ENCODE assay signal across 9 cellular contexts in the genomic region with DNA sequence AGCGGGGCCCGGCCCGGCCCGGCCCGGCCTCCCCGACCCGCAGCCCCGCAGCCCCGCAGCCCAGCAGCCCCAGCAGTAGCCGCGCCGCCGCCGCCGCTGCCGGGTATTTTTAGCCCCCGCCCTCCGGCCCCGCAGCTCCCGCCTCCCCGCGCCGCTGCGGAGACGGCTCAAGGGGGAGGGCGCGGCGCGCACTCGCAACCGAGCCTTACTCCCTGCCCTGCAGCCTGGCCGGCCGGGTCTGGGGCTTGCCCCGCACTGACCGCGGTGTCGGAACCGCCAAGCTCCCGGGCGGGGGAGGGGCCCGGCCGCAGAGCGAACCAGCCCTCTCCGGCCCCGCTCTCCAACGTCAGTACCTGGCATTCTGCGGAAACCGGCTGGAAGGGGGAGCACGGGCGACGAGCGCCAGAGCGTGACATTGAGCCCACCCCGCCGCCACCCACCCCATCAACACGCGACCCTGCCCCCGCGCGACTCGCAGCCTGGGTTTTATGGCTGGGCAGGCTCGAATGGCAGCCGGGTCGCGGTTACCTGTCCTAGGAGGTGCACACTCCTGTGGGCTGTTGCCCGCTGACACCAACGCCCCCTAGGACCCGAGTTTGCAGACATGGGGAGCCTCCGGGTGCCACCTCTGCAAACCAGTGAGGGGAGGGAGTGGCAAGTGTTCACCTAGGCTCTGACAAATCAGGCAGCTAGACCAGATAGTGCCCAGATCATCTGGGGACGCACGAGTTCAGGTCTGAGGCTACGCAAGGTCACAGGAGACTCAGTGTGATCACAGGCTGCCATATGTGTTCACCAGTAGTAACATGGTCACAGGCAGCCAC. TPM values are rescaled to one million over a fixed set of nuclear protein-coding genes. Genes with fewer than 3 reads are reported as not detected.
DNase-seq lines count a peak whose midpoint lies in the region; ATAC-seq and TF ChIP-seq lines count a peak whose summit lies in the region.
"Had no signal": no experiment of that assay in that cellular context is flagged by ENCODE, and none has a peak within 500 bp of the region (broad histone marks: within the 10 kb centered on the region; RNA-seq: fewer than 3 reads in every experiment).

A gene with protein sequence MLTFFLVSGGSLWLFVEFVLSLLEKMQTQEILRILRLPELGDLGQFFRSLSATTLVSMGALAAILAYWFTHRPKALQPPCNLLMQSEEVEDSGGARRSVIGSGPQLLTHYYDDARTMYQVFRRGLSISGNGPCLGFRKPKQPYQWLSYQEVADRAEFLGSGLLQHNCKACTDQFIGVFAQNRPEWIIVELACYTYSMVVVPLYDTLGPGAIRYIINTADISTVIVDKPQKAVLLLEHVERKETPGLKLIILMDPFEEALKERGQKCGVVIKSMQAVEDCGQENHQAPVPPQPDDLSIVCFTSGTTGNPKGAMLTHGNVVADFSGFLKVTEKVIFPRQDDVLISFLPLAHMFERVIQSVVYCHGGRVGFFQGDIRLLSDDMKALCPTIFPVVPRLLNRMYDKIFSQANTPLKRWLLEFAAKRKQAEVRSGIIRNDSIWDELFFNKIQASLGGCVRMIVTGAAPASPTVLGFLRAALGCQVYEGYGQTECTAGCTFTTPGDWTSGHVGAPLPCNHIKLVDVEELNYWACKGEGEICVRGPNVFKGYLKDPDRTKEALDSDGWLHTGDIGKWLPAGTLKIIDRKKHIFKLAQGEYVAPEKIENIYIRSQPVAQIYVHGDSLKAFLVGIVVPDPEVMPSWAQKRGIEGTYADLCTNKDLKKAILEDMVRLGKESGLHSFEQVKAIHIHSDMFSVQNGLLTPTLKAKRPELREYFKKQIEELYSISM (minus strand): TSS at position 98 of the 824 bp plus-strand sequence. CDS start 105 bp downstream, outside the sequence.

- H4K20me1 ChIP-seq in fibroblast of lung (ENCODE audit: control insufficient read depth, extremely low read depth, insufficient read depth, low read length): no peaks in the 10 kb centered on the region

- H3K4me1 Mint-ChIP-seq in natural killer cell treated with Interleukin-12 subunit alpha and Interleukin-12 subunit beta and Interleukin-15 and Interleukin-18, amount 100 ng/mL, for 72 hours (ENCODE audit: low read depth in 2 of 2): peaks cover 19% of the 10 kb centered on the region in 2 donors

- no peaks in the 10 kb centered on the region for H3K36me3 Mint-ChIP-seq in natural killer cell treated with Interleukin-12 subunit alpha and Interleukin-12 subunit beta and Interleukin-15 and Interleukin-18, amount 100 ng/mL, for 72 hours

- no peak within 1 kb of the TSS for H3K27ac ChIP-seq in AG04450 (ENCODE audit: low read depth, low read length)
- no peak within 1 kb of the TSS for H3K27ac ChIP-seq in fibroblast of lung (ENCODE audit: insufficient read depth, low read length)
- no peak within 1 kb of the TSS for H3K27ac ChIP-seq in aorta (ENCODE audit: low read depth in 1 of 2, low read length in 2 of 2)
- H3K27ac ChIP-seq: epithelial cell of prostate had no signal

- TF ChIP-seq CTCF in AG04450 (IDR thresholded peaks at IDR 0.05; ENCODE audit: low read depth, low read length): no peak
- TF ChIP-seq CTCF in fibroblast of lung (conservative IDR thresholded peaks at IDR 0.05 in 1 of 2, IDR thresholded peaks at IDR 0.05 in 1 of 2; ENCODE audit: low read depth in 1 of 2, low read length in 2 of 2): no peak

- intact Hi-C loops in aorta (cut with DNase I): no loop called here

- H3K9me3 ChIP-seq in AG04450 (ENCODE audit: control insufficient read depth, insufficient read depth, low read length) (no peaks in the 10 kb centered on the region; the same call in 1 of the 2 replicates), fibroblast of lung (ENCODE audit: control insufficient read depth, insufficient read depth, low read depth, low read length) (no peaks in the 10 kb centered on the region), aorta (ENCODE audit: control insufficient read depth, low read length) (no peaks in the 10 kb centered on the region)

- H3K4me3 Mint-ChIP-seq in natural killer cell treated with Interleukin-12 subunit alpha and Interleukin-12 subunit beta and Interleukin-15 and Interleukin-18, amount 100 ng/mL, for 72 hours: peak within 1 kb of the TSS; percentile 62

- H3K36me3 ChIP-seq in fibroblast of lung (ENCODE audit: control insufficient read depth, insufficient read depth, low read length) (no peaks in the 10 kb centered on the region), aorta (ENCODE audit: control insufficient read depth in 1 of 2, insufficient read depth in 2 of 2, low read length in 1 of 2) (no peaks in the 10 kb centered on the region)

- CTCF ChIA-PET in AG04450 (lab: Charles Lee): interaction anchor here (1.0 to 7.2 kb wide), 2 partner anchors 423 to 424 kb away, joined by 3 to 179 read pairs; no protein-coding TSS in a partner anchor

- DNase-seq in AG04450 (ENCODE audit: low read depth, low spot score) (no peak), HuH-7.5 (ENCODE audit: low spot score) (peak; percentile 32), activated T-helper 1 cell treated with Interleukin-2 at 50 U/mL for 16 hours (ENCODE audit: low read depth) (peak; percentile 26), fibroblast of lung (ENCODE audit: low read depth in 2 of 2) (no peak), aorta (peak; percentile 49 to 82), UCSD-AML1 (lab: John Stamatoyannopoulos, UW; ENCODE audit: unreplicated experiment) (no peak)
- peak; percentile 67 for DNase-seq in natural killer cell treated with Interleukin-12 subunit alpha and Interleukin-12 subunit beta and Interleukin-15 and Interleukin-18, amount 100 ng/mL, for 72 hours (ENCODE audit: low spot score)

- no peak within 1 kb of the TSS for H2AFZ ChIP-seq in fibroblast of lung (ENCODE audit: low read length)

- H3K27me3 ChIP-seq in AG04450 (ENCODE audit: control insufficient read depth, insufficient read depth, low read length) (peaks cover 43% of the 10 kb centered on the region), fibroblast of lung (ENCODE audit: control insufficient read depth, insufficient read depth, low read length) (peaks cover 35% of the 10 kb centered on the region), aorta (ENCODE audit: control insufficient read depth in 1 of 2, insufficient read depth in 2 of 2, low read length in 1 of 2) (no peaks in the 10 kb centered on the region)

- H3K4me1 ChIP-seq in fibroblast of lung (ENCODE audit: control insufficient read depth, extremely low read depth, insufficient read depth, low read length) (no peaks in the 10 kb centered on the region), aorta (ENCODE audit: control insufficient read depth in 1 of 2, insufficient read depth in 2 of 2, low read length in 2 of 2) (no peaks in the 10 kb centered on the region)

- 3 to 4% methylated on average over 48 to 72 of the region's 72 CpGs for WGBS in aorta, 2 donors

- H3K79me2 ChIP-seq in fibroblast of lung (ENCODE audit: control insufficient read depth, insufficient read depth, low read length): no peaks in the 10 kb centered on the region

- ATAC-seq in natural killer cell treated with Interleukin-12 subunit alpha and Interleukin-12 subunit beta and Interleukin-15 and Interleukin-18, amount 100 ng/mL, for 72 hours: peak; percentile 64 to 72
- ATAC-seq in aorta (ENCODE audit: low FRiP score) (peak; percentile 8), HG02798 (IDR thresholded peaks at IDR 0.05; ENCODE audit: poor library complexity, unreplicated experiment) (no peak)

- peak within 1 kb of the TSS in 1 of 2 donors; percentile 25 for H3K27ac Mint-ChIP-seq in natural killer cell treated with Interleukin-12 subunit alpha and Interleukin-12 subunit beta and Interleukin-15 and Interleukin-18, amount 100 ng/mL, for 72 hours

- peaks cover 28 to 30% of the 10 kb centered on the region in 2 donors for H3K27me3 Mint-ChIP-seq in natural killer cell treated with Interleukin-12 subunit alpha and Interleukin-12 subunit beta and Interleukin-15 and Interleukin-18, amount 100 ng/mL, for 72 hours

- H3K4me2 ChIP-seq in fibroblast of lung (ENCODE audit: extremely low read depth, insufficient read depth, low read length): peak within 1 kb of the TSS; percentile 77

- H3K4me3 ChIP-seq in AG04450 (ENCODE audit: low read depth, low read length) (peak within 1 kb of the TSS; percentile 48), fibroblast of lung (replicated peaks in 1 of 4; ENCODE audit: control extremely low read depth in 1 of 4, insufficient read depth in 1 of 4, low read depth in 3 of 4, low read length in 4 of 4) (peak within 1 kb of the TSS; percentile 14 to 55 (median 30)), aorta (ENCODE audit: low read length in 2 of 2) (peak within 1 kb of the TSS; percentile 20 to 65)

- POLR2A ChIA-PET in AG04450 (lab: Yijun Ruan, JAX): interaction anchor here (0.6 kb wide), 1 partner anchor 9 kb away, joined by 4 read pairs; no protein-coding TSS in a partner anchor

- H3K9me3 Mint-ChIP-seq in natural killer cell treated with Interleukin-12 subunit alpha and Interleukin-12 subunit beta and Interleukin-15 and Interleukin-18, amount 100 ng/mL, for 72 hours: no peaks in the 10 kb centered on the region

- no peak within 1 kb of the TSS for H3K9ac ChIP-seq in fibroblast of lung (ENCODE audit: insufficient read depth, low read length)

RNA-seq across cellular contexts. Expression of the gene that starts here (rescaled TPM):
- polyA plus RNA-seq in AG04450 (2011; rRNA removed) (not detected in 2 replicates), fibroblast of lung (0.02 and 0.08 TPM in 2 replicates), aorta (under 1 TPM; 0.03 to 0.13 TPM)
- not detected in 2 replicates for polyA minus RNA-seq in AG04450 (2011; rRNA and poly(A)+ RNA removed)
- total RNA-seq in fibroblast of lung (0.26 and 0.33 TPM in 2 replicates), aorta (1 to 10 TPM in 1 of 2 donors, under 1 TPM in 1; 0.42 to 2.3 TPM)
- polyA plus RNA-seq in fibroblast of lung (2012): not detected in 2 replicates
- polyA minus RNA-seq in fibroblast of lung (ENCODE audit: low replicate concordance): not detected in 2 replicates
- total RNA-seq in natural killer cell treated with Interleukin-12 subunit alpha and Interleukin-12 subunit beta and Interleukin-15 and Interleukin-18, amount 100 ng/mL, for 72 hours: 1 to 10 TPM in 1 of 2 donors, under 1 TPM in 1; 0.67 to 1.5 TPM

Comparison
In these comparisons a context has a peak if more than half of its experiments do, and no peak if none do; other contexts are left out.
1. DNase-seq: peak in HuH-7.5 (single experiment), activated T-helper 1 cell treated with Interleukin-2 at 50 U/mL for 16 hours (single experiment), natural killer cell treated with Interleukin-12 subunit alpha and Interleukin-12 subunit beta and Interleukin-15 and Interleukin-18, amount 100 ng/mL, for 72 hours (single experiment) and aorta (2 of 2); none in AG04450 (single experiment), fibroblast of lung (0 of 2) and UCSD-AML1 (single experiment).
2. Peak in every context shown above with its lines, with median percentiles within 50 percentile points of each other: H3K4me3 ChIP-seq.